Comparison of ENCODE assay signal across 9 cellular contexts in genomic region chr5:128850049-128850448, GRCh38.
"Had no signal": no experiment of that assay in that cellular context is flagged by ENCODE, and none has a peak within 500 bp of the region (broad histone marks: within the 10 kb centered on the region; RNA-seq: fewer than 3 reads in every experiment).

No MANE protein-coding gene starts in this region.

- H3K4me3 ChIP-seq: GM23248, HAP-1 had no signal

- H2AFZ ChIP-seq: GM23248 had no signal

- DNase-seq: GM23248, GOT3, H7, IMR-90, KBM-7 had no signal

- H3K9ac ChIP-seq: GM23248, KMS-11 had no signal

- ATAC-seq: HCT116 had no signal

- H3K36me3 ChIP-seq: HAP-1 had no signal

- H3K4me1 ChIP-seq: HAP-1 had no signal

- H3K27ac ChIP-seq: GM23248, KMS-11 had no signal

- FAIRE-seq: HTR-8/SVneo had no signal

- H3K9me3 ChIP-seq: HAP-1 had no signal

- H3K4me2 ChIP-seq: KMS-11 had no signal
